16 cellular contexts compared by ENCODE assay signal in the genomic region with DNA sequence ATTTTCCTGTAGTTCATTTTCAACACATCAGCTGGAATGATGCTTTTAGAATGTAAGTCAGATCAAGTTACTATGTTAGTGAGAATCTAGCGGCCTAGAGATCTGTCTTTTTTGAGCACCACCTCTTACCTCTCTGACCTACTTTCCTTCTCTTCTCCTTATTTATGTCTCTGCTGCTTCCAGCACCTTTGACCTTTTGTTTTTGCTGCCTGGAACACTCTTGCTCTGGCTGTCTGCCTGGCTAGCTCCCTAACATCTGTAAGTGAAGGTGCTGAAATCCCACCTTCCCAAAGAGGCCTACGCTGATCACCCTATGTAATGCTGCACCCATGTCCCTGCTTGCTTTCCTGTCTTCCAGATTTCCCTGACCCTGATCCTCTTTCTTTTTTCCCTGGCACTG.
DNase-seq lines count a peak whose midpoint lies in the region; ATAC-seq and TF ChIP-seq lines count a peak whose summit lies in the region.
"Had no signal": no experiment of that assay in that cellular context is flagged by ENCODE, and none has a peak within 500 bp of the region (broad histone marks: within the 10 kb centered on the region; RNA-seq: fewer than 3 reads in every experiment).

No MANE protein-coding gene starts in this region.

- TF ChIP-seq POLR2A in ovary (IDR thresholded peaks at IDR 0.05): no peak

- H3K9me3 ChIP-seq in ovary (no peaks in the 10 kb centered on the region), SJCRH30 (replicated peaks) (0 out of 2 replicates have a peak, but pooled peaks cover 3% of the 10 kb centered on the region)

- no peak for TF ChIP-seq CTCF in fibroblast of villous mesenchyme (IDR thresholded peaks at IDR 0.05; ENCODE audit: insufficient read depth, low read depth, low read length)
- TF ChIP-seq CTCF in ovary (IDR thresholded peaks at IDR 0.05): no peak
- no peak for TF ChIP-seq CTCF in coronary artery (IDR thresholded peaks at IDR 0.05)

- no peak for TF ChIP-seq EP300 in ovary (IDR thresholded peaks at IDR 0.05)

- WGBS in ovary, 3 donors: 49 to 66% (median 57%) methylated on average over 2 of the region's 2 CpGs

- H3K36me3 ChIP-seq in ovary (no peaks in the 10 kb centered on the region), SJCRH30 (no peaks in the 10 kb centered on the region)

- ATAC-seq in HG03521 (IDR thresholded peaks at IDR 0.05; ENCODE audit: unreplicated experiment): no peak

- DNase-seq in amniotic epithelial cell (ENCODE audit: low read depth) (peak; percentile 12), fibroblast of villous mesenchyme (ENCODE audit: low read depth) (peak; percentile 20), ovary (peak in 3 of 5 donors; percentile 33 to 61 (median 50)), coronary artery (ENCODE audit: low spot score) (no peak), SJCRH30 (no peak)
- DNase-seq: ACHN; AML-193; CD4-positive, alpha-beta memory T cell; DMS153; DMS79; GDM1; GM23248; HCEC 1CT; IMR-90 had no signal

- H3K4me1 ChIP-seq in ovary (ENCODE audit: insufficient read depth) (peaks cover 15% of the 10 kb centered on the region), SJCRH30 (peaks cover 11% of the 10 kb centered on the region)

- peak overlapping the region in 1 of 2 donors; percentile 0 for H3K27ac ChIP-seq in ovary
- H3K27ac ChIP-seq in coronary artery: no peak overlapping the region
- no peak overlapping the region for H3K27ac ChIP-seq in SJCRH30
- H3K27ac ChIP-seq: C4-2B, GM23248 had no signal

- H3K27me3 ChIP-seq in ovary: no peaks in the 10 kb centered on the region
- H3K27me3 ChIP-seq in SJCRH30: no peaks in the 10 kb centered on the region

- H3K4me3 ChIP-seq in fibroblast of villous mesenchyme (ENCODE audit: low read depth, low read length) (no peak overlapping the region), ovary (no peak overlapping the region), coronary artery (no peak overlapping the region), SJCRH30 (no peak overlapping the region)
- H3K4me3 ChIP-seq: GM23248 had no signal

- intact Hi-C loops in ovary (cut with DNase I): no loop called here

Comparison
In these comparisons a context has a peak if more than half of its experiments do, and no peak if none do; other contexts are left out.
1. DNase-seq: peak in amniotic epithelial cell (single experiment), fibroblast of villous mesenchyme (single experiment) and ovary (3 of 5); none in coronary artery (single experiment) and SJCRH30 (0 of 2).